Comparison of ENCODE assay signal across 1 cellular context in genomic region chr2:231007159-231008045, GRCh38.
TF ChIP-seq lines count a peak whose summit lies in the region.

No MANE protein-coding gene starts in this region.

TF ChIP-seq in HepG2, 621 proteins besides CTCF, POLR2A, EP300 and RAD21 (continued from another document and continues in another):
- TF ChIP-seq UBTF (CRISPR knock-in tag; IDR thresholded peaks at IDR 0.05) (0 out of 2 replicates have a peak, but pooled peaks have one; percentile 16), PITX1 (CRISPR knock-in tag; IDR thresholded peaks at IDR 0.05) (peak; percentile 93), GATAD2A (CRISPR knock-in tag; IDR thresholded peaks at IDR 0.05) (peak; percentile 69), RXRB (CRISPR knock-in tag; IDR thresholded peaks at IDR 0.05; ENCODE audit: borderline replicate concordance) (peak; percentile 45; the same call in 1 of the 2 replicates), ZBTB1 (CRISPR knock-in tag; IDR thresholded peaks at IDR 0.05; ENCODE audit: borderline replicate concordance) (no peak), ISL2 (CRISPR knock-in tag; IDR thresholded peaks at IDR 0.05) (peak; percentile 44; the same call in 1 of the 2 replicates), ZNF558 (CRISPR knock-in tag; IDR thresholded peaks at IDR 0.05; ENCODE audit: borderline replicate concordance) (no peak), LCORL (IDR thresholded peaks at IDR 0.05) (no peak), LCORL (CRISPR knock-in tag; IDR thresholded peaks at IDR 0.05) (peak; percentile 77; the same call in 1 of the 2 replicates), ZNF24 (IDR thresholded peaks at IDR 0.05) (no peak), KDM5A (IDR thresholded peaks at IDR 0.05; ENCODE audit: borderline replicate concordance, low read length) (no peak), XRCC5 (optimal IDR thresholded peaks at IDR 0.05; ENCODE audit: low read length) (no peak), ZHX2 (IDR thresholded peaks at IDR 0.05; ENCODE audit: low read depth) (no peak), ZHX2 (CRISPR knock-in tag; IDR thresholded peaks at IDR 0.05; ENCODE audit: borderline replicate concordance) (no peak), ZNF598 (CRISPR knock-in tag; IDR thresholded peaks at IDR 0.05; ENCODE audit: borderline replicate concordance) (no peak), JUN (CRISPR knock-in tag; IDR thresholded peaks at IDR 0.05) (peak; percentile 38; the same call in 1 of the 2 replicates), NR2C2 (CRISPR knock-in tag; IDR thresholded peaks at IDR 0.05; ENCODE audit: borderline replicate concordance) (0 out of 2 replicates have a peak, but pooled peaks have one; percentile 31), SALL1 (CRISPR knock-in tag; IDR thresholded peaks at IDR 0.05) (peak; percentile 72), KLF11 (CRISPR knock-in tag; IDR thresholded peaks at IDR 0.05) (no peak), ZKSCAN8 (CRISPR knock-in tag; IDR thresholded peaks at IDR 0.05; ENCODE audit: borderline replicate concordance) (0 out of 2 replicates have a peak, but pooled peaks have one; percentile 51), RARA (CRISPR knock-in tag; IDR thresholded peaks at IDR 0.05) (peak; percentile 64), PHF5A (CRISPR knock-in tag; IDR thresholded peaks at IDR 0.05; ENCODE audit: low read depth, unreplicated experiment) (peak; percentile 81), KAT8 (CRISPR knock-in tag; IDR thresholded peaks at IDR 0.05) (0 out of 2 replicates have a peak, but pooled peaks have one; percentile 28), HDAC1 (CRISPR knock-in tag; IDR thresholded peaks at IDR 0.05) (peak; percentile 63), SMARCC2 (IDR thresholded peaks at IDR 0.05) (no peak), ZBTB49 (CRISPR knock-in tag; IDR thresholded peaks at IDR 0.05; ENCODE audit: borderline replicate concordance) (no peak), KLF16 (CRISPR knock-in tag; IDR thresholded peaks at IDR 0.05) (peak in 1 of 2 experiments; percentile 28; a peak in 1 of 4 replicates), ZFP62 (CRISPR knock-in tag; IDR thresholded peaks at IDR 0.05) (no peak), ZKSCAN5 (CRISPR knock-in tag; IDR thresholded peaks at IDR 0.05) (no peak), SOX6 (IDR thresholded peaks at IDR 0.05) (no peak), SOX6 (CRISPR knock-in tag; IDR thresholded peaks at IDR 0.05) (peak; percentile 18; the same call in 1 of the 2 replicates), RARG (CRISPR knock-in tag; IDR thresholded peaks at IDR 0.05; ENCODE audit: low read depth) (no peak), ZNF275 (CRISPR knock-in tag; IDR thresholded peaks at IDR 0.05; ENCODE audit: borderline replicate concordance) (no peak), ZNF556 (CRISPR knock-in tag; IDR thresholded peaks at IDR 0.05; ENCODE audit: borderline replicate concordance) (0 out of 2 replicates have a peak, but pooled peaks have one; percentile 47), ZNF839 (CRISPR knock-in tag; IDR thresholded peaks at IDR 0.05; ENCODE audit: borderline replicate concordance) (no peak; the same call in 1 of the 2 replicates), ARHGAP35 (CRISPR knock-in tag; IDR thresholded peaks at IDR 0.05; ENCODE audit: borderline replicate concordance) (no peak), SMARCE1 (IDR thresholded peaks at IDR 0.05; ENCODE audit: borderline replicate concordance) (no peak), HNRNPH1 (optimal IDR thresholded peaks at IDR 0.05; ENCODE audit: low read depth, low read length) (no peak)
- TF ChIP-seq, protein P1, sequence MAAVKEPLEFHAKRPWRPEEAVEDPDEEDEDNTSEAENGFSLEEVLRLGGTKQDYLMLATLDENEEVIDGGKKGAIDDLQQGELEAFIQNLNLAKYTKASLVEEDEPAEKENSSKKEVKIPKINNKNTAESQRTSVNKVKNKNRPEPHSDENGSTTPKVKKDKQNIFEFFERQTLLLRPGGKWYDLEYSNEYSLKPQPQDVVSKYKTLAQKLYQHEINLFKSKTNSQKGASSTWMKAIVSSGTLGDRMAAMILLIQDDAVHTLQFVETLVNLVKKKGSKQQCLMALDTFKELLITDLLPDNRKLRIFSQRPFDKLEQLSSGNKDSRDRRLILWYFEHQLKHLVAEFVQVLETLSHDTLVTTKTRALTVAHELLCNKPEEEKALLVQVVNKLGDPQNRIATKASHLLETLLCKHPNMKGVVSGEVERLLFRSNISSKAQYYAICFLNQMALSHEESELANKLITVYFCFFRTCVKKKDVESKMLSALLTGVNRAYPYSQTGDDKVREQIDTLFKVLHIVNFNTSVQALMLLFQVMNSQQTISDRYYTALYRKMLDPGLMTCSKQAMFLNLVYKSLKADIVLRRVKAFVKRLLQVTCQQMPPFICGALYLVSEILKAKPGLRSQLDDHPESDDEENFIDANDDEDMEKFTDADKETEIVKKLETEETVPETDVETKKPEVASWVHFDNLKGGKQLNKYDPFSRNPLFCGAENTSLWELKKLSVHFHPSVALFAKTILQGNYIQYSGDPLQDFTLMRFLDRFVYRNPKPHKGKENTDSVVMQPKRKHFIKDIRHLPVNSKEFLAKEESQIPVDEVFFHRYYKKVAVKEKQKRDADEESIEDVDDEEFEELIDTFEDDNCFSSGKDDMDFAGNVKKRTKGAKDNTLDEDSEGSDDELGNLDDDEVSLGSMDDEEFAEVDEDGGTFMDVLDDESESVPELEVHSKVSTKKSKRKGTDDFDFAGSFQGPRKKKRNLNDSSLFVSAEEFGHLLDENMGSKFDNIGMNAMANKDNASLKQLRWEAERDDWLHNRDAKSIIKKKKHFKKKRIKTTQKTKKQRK (IDR thresholded peaks at IDR 0.05; ENCODE audit: low read length) = no peak
- TF ChIP-seq, protein P2, sequence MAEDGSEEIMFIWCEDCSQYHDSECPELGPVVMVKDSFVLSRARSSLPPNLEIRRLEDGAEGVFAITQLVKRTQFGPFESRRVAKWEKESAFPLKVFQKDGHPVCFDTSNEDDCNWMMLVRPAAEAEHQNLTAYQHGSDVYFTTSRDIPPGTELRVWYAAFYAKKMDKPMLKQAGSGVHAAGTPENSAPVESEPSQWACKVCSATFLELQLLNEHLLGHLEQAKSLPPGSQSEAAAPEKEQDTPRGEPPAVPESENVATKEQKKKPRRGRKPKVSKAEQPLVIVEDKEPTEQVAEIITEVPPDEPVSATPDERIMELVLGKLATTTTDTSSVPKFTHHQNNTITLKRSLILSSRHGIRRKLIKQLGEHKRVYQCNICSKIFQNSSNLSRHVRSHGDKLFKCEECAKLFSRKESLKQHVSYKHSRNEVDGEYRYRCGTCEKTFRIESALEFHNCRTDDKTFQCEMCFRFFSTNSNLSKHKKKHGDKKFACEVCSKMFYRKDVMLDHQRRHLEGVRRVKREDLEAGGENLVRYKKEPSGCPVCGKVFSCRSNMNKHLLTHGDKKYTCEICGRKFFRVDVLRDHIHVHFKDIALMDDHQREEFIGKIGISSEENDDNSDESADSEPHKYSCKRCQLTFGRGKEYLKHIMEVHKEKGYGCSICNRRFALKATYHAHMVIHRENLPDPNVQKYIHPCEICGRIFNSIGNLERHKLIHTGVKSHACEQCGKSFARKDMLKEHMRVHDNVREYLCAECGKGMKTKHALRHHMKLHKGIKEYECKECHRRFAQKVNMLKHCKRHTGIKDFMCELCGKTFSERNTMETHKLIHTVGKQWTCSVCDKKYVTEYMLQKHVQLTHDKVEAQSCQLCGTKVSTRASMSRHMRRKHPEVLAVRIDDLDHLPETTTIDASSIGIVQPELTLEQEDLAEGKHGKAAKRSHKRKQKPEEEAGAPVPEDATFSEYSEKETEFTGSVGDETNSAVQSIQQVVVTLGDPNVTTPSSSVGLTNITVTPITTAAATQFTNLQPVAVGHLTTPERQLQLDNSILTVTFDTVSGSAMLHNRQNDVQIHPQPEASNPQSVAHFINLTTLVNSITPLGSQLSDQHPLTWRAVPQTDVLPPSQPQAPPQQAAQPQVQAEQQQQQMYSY (CRISPR knock-in tag; IDR thresholded peaks at IDR 0.05) = no peak
- TF ChIP-seq, protein P3, sequence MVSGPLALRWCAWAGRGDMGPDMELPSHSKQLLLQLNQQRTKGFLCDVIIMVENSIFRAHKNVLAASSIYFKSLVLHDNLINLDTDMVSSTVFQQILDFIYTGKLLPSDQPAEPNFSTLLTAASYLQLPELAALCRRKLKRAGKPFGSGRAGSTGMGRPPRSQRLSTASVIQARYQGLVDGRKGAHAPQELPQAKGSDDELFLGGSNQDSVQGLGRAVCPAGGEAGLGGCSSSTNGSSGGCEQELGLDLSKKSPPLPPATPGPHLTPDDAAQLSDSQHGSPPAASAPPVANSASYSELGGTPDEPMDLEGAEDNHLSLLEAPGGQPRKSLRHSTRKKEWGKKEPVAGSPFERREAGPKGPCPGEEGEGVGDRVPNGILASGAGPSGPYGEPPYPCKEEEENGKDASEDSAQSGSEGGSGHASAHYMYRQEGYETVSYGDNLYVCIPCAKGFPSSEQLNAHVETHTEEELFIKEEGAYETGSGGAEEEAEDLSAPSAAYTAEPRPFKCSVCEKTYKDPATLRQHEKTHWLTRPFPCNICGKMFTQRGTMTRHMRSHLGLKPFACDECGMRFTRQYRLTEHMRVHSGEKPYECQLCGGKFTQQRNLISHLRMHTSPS (CRISPR knock-in tag; IDR thresholded peaks at IDR 0.05; ENCODE audit: low read depth) = no peak
- TF ChIP-seq, protein P4, sequence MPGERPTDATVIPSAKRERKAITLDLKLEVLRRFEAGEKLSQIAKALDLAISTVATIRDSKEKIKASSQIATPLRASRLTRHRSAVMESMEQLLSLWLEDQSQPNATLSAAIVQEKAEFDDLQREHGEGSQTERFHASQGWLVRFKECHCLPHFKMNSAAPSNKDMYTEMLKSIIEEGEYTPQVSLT (CRISPR knock-in tag; IDR thresholded peaks at IDR 0.05; ENCODE audit: borderline replicate concordance, low read depth) = no peak
